ENCODE assay signal across 11 cellular contexts in the genomic region with DNA sequence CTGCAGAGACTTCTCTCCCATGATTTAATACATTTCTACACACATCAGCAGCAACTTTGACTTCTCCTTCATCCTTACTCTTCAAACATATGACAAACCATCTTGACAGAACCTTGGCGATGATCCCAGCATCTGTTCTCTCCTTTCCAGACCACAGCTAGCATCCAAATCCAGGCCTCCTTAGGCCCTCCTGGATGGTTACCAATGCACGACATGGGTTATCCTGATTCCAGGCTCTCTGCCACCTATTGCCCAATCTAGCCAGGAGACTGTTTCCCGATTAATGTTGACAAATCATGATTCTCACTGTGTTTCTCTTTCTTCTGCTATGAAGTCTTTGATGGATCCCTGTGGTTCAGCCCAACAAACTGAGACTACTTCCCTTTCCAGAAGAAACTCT. TPM values are rescaled to one million over a fixed set of nuclear protein-coding genes. Genes with fewer than 3 reads are reported as not detected.
A peak's percentile ranks its signal among the peaks of the same experiment; 100 is the strongest.
DNase-seq lines count a peak whose midpoint lies in the region; ATAC-seq and TF ChIP-seq lines count a peak whose summit lies in the region.
"Had no signal": no experiment of that assay in that cellular context is flagged by ENCODE, and none has a peak within 500 bp of the region (broad histone marks: within the 10 kb centered on the region; RNA-seq: fewer than 3 reads in every experiment).

No MANE protein-coding gene starts in this region.

- no peak for TF ChIP-seq POLR2A in gastrocnemius medialis (IDR thresholded peaks at IDR 0.05)

- in situ Hi-C loops in gastrocnemius medialis (cut with MboI; ENCODE audit: low sequenced_read_pairs in 4 of 4) (no loop called here), GM13976 (cut with MboI; ENCODE audit: low sequenced_read_pairs, unreplicated experiment) (no loop called here)

- H3K36me3 Mint-ChIP-seq in natural killer cell, result no peaks in the 10 kb centered on the region
- H3K36me3 Mint-ChIP-seq: CD4-positive, alpha-beta memory T cell; stimulated activated memory B cell treated with anti-CD40 and anti-IgM and Interleukin-4, amounts not matched to agents 10 μg/mL and 1 μg/mL and 100 μg/mL, for 72 hours had no signal

- peaks cover 3 to 34% of the 10 kb centered on the region in 2 donors for H3K4me1 ChIP-seq in ascending aorta
- H3K4me1 ChIP-seq in gastrocnemius medialis, result peaks cover 0 to 23% of the 10 kb centered on the region in 2 donors

- H3K9me3 Mint-ChIP-seq in natural killer cell, result no peaks in the 10 kb centered on the region
- H3K9me3 Mint-ChIP-seq: stimulated activated memory B cell treated with anti-CD40 and anti-IgM and Interleukin-4, amounts not matched to agents 10 μg/mL and 1 μg/mL and 100 μg/mL, for 72 hours had no signal

- no peaks in the 10 kb centered on the region for H3K9me3 ChIP-seq in ascending aorta
- H3K9me3 ChIP-seq in gastrocnemius medialis, result no peaks in the 10 kb centered on the region

- H3K27ac Mint-ChIP-seq in natural killer cell, result no peak overlapping the region
- H3K27ac Mint-ChIP-seq: CD4-positive, alpha-beta memory T cell; stimulated activated memory B cell treated with anti-CD40 and anti-IgM and Interleukin-4, amounts not matched to agents 10 μg/mL and 1 μg/mL and 100 μg/mL, for 72 hours had no signal

- H3K4me1 Mint-ChIP-seq in natural killer cell, result peaks cover 14 to 16% of the 10 kb centered on the region in 2 donors
- H3K4me1 Mint-ChIP-seq: stimulated activated memory B cell treated with anti-CD40 and anti-IgM and Interleukin-4, amounts not matched to agents 10 μg/mL and 1 μg/mL and 100 μg/mL, for 72 hours had no signal

- H3K36me3 ChIP-seq in ascending aorta, result no peaks in the 10 kb centered on the region
- no peaks in the 10 kb centered on the region for H3K36me3 ChIP-seq in gastrocnemius medialis

- H3K4me3 Mint-ChIP-seq in natural killer cell, result no peak overlapping the region
- H3K4me3 Mint-ChIP-seq: CD4-positive, alpha-beta memory T cell; stimulated activated memory B cell treated with anti-CD40 and anti-IgM and Interleukin-4, amounts not matched to agents 10 μg/mL and 1 μg/mL and 100 μg/mL, for 72 hours had no signal

- H3K27me3 ChIP-seq in ascending aorta (no peaks in the 10 kb centered on the region), gastrocnemius medialis (no peaks in the 10 kb centered on the region)

- H3K4me3 ChIP-seq in ascending aorta, result no peak overlapping the region
- H3K4me3 ChIP-seq in gastrocnemius medialis, result no peak overlapping the region

- intact Hi-C loops in ascending aorta (cut with DNase I) (no loop called here), cardiac septum (cut with DNase I) (loop anchor here (2.0 kb wide), 1 partner anchor 15 kb away; no protein-coding TSS in a partner anchor), gastrocnemius medialis (cut with DNase I; ENCODE audit: low total_unique reads) (no loop called here), natural killer cell (cut with micrococcal nuclease) (no loop called here)

- ATAC-seq in gastrocnemius medialis (peak; percentile 31 to 41), natural killer cell (no peak)
- ATAC-seq: stimulated activated memory B cell treated with anti-CD40 and anti-IgM and Interleukin-4, amounts not matched to agents 10 μg/mL and 1 μg/mL and 100 μg/mL, for 72 hours had no signal

- H3K27me3 Mint-ChIP-seq in natural killer cell (ENCODE audit: low read depth in 2 of 2), result peaks cover 44 to 65% of the 10 kb centered on the region in 2 donors

- peak; percentile 27 for DNase-seq in DMS 273 treated with DMSO at 0.1 percent for 48 hours (lab: John Stamatoyannopoulos, UW)
- DNase-seq in ascending aorta (ENCODE audit: low spot score in 2 of 2), result peak in 1 of 2 donors; percentile 86
- DNase-seq in cardiac septum (ENCODE audit: low spot score), result peak; percentile 74
- DNase-seq in gastrocnemius medialis, result peak in 1 of 2 donors; percentile 32
- no peak for DNase-seq in natural killer cell
- no peak for DNase-seq in GM13976 (ENCODE audit: low spot score)
- DNase-seq in DMS153 (lab: John Stamatoyannopoulos, UW), result no peak
- no peak for DNase-seq in pons (ENCODE audit: low spot score)
- DNase-seq: activated T-cell treated with anti-CD3 and anti-CD28 coated beads, Interleukin-2, amount 50 U/mL, for 48 hours; CD4-positive, alpha-beta memory T cell had no signal

- H3K27ac ChIP-seq in ascending aorta, result peak overlapping the region; percentile 54 to 57
- H3K27ac ChIP-seq in gastrocnemius medialis, result peak overlapping the region; percentile 60 to 75 (median 62)

- TF ChIP-seq CTCF in ascending aorta (IDR thresholded peaks at IDR 0.05) (no peak), gastrocnemius medialis (IDR thresholded peaks at IDR 0.05 in 4 of 5, conservative IDR thresholded peaks at IDR 0.05 in 1 of 5) (no peak), natural killer cell (IDR thresholded peaks at IDR 0.05) (no peak), GM13976 (IDR thresholded peaks at IDR 0.05; ENCODE audit: borderline replicate concordance, control extremely low read depth, extremely low read depth, insufficient read depth, missing control alignments) (no peak)

RNA-seq across cellular contexts. Expression of a gene that starts 16.7 kb away (rescaled TPM):
- 49.0 TPM for total RNA-seq in ascending aorta
- 93.9 TPM for total RNA-seq in cardiac septum
- total RNA-seq in gastrocnemius medialis, result 10 to 100 TPM in 1 of 4 donors, 1 to 10 TPM in 3; 4.4 to 19.1 (median 7.4) TPM
- not detected for total RNA-seq in natural killer cell
- total RNA-seq: CD4-positive, alpha-beta memory T cell had no signal

Comparison
In these comparisons a context has a peak if more than half of its experiments do, and no peak if none do; other contexts are left out.
1. DNase-seq: peak in DMS 273 treated with DMSO at 0.1 percent for 48 hours (single experiment) and cardiac septum (single experiment); none in natural killer cell (single experiment), GM13976 (single experiment), DMS153 (single experiment) and pons (single experiment).
2. ATAC-seq: peak in gastrocnemius medialis (2 of 2); none in natural killer cell (0 of 3).
3. RNA of a gene that starts 16.7 kb away (total RNA-seq): 93.9 TPM in cardiac septum (single experiment), 49.0 TPM in ascending aorta (single experiment) and 4.4 to 19.1 TPM in gastrocnemius medialis; not detected in natural killer cell; every median in the first group is over 4 times any median in the second.